ENCODE assay signal across 9 cellular contexts in genomic region chr20:709421-709820, GRCh38. TPM values are rescaled to one million over a fixed set of nuclear protein-coding genes. Genes with fewer than 3 reads are reported as not detected.
DNase-seq lines count a peak whose midpoint lies in the region; ATAC-seq and TF ChIP-seq lines count a peak whose summit lies in the region.
"Had no signal": no experiment of that assay in that cellular context is flagged by ENCODE, and none has a peak within 500 bp of the region (broad histone marks: within the 10 kb centered on the region; RNA-seq: fewer than 3 reads in every experiment).

No MANE protein-coding gene starts in this region.

- H3K36me3 ChIP-seq in HUES48 (ENCODE audit: control insufficient read depth, insufficient read depth, low read length) (no peaks in the 10 kb centered on the region), psoas muscle (ENCODE audit: insufficient read depth in 1 of 2, low read depth in 1 of 2) (no peaks in the 10 kb centered on the region)

- H3K27me3 ChIP-seq in HUES48 (ENCODE audit: control insufficient read depth, insufficient read depth, low read length) (peaks cover 19% of the 10 kb centered on the region), psoas muscle (ENCODE audit: insufficient read depth in 3 of 3, low read length in 2 of 3) (peaks cover 0 to 34% (median 9%) of the 10 kb centered on the region in 3 donors)

- H3K4me1 ChIP-seq in HUES48 (ENCODE audit: control insufficient read depth, insufficient read depth, low read length) (no peaks in the 10 kb centered on the region), psoas muscle (no peaks in the 10 kb centered on the region)

- DNase-seq in NCI-H748 treated with DMSO at 0.1 percent for 48 hours (lab: John Stamatoyannopoulos, UW), result peak; percentile 89
- no peak for DNase-seq in glutamatergic neuron
- DNase-seq in psoas muscle, result peak in 1 of 2 donors; percentile 34
- no peak for DNase-seq in stimulated activated CD4-positive, alpha-beta T cell treated with anti-CD3 and anti-CD28 coated beads, Interleukin-4, amount 100 ng/mL, for 1 hour
- DNase-seq: effector memory CD4-positive, alpha-beta T cell had no signal

- no peak overlapping the region for H3K27ac ChIP-seq in HUES48 (ENCODE audit: low read depth, low read length)
- no peak overlapping the region for H3K27ac ChIP-seq in psoas muscle

- H3K9me3 Mint-ChIP-seq in glutamatergic neuron (ENCODE audit: unreplicated experiment), result peaks cover 15% of the 10 kb centered on the region

- H3K36me3 Mint-ChIP-seq in glutamatergic neuron (ENCODE audit: unreplicated experiment), result peaks cover 16% of the 10 kb centered on the region

- peak overlapping the region; percentile 38 for H3K4me3 ChIP-seq in HUES48 (ENCODE audit: low read depth, low read length)
- peak overlapping the region; percentile 39 for H3K4me3 ChIP-seq in psoas muscle

- no peak overlapping the region for H3K9ac ChIP-seq in HUES48 (ENCODE audit: low read depth, low read length)

- peak overlapping the region; percentile 67 for H3K27ac Mint-ChIP-seq in glutamatergic neuron (ENCODE audit: unreplicated experiment)
- H3K27ac Mint-ChIP-seq: activated T-helper 2 cell treated with anti-CD3 and anti-CD28 coated beads, Interferon-gamma antibody, Interleukin-2, Interleukin-4, amounts not matched to agents 10 μg/mL and 5 μg/mL and 100 μg/mL, durations not matched to agents 14 hours and 24 hours and 36 hours had no signal

- peak overlapping the region; percentile 92 for H3K4me3 Mint-ChIP-seq in glutamatergic neuron (ENCODE audit: unreplicated experiment)

- H3K27me3 Mint-ChIP-seq in glutamatergic neuron (ENCODE audit: unreplicated experiment), result peaks cover 14% of the 10 kb centered on the region

- H3K9me3 ChIP-seq in HUES48 (ENCODE audit: control insufficient read depth, insufficient read depth, low read length), result peaks cover 6% of the 10 kb centered on the region
- H3K9me3 ChIP-seq in psoas muscle, result peaks cover 8% of the 10 kb centered on the region

- peaks cover 13% of the 10 kb centered on the region for H3K4me1 Mint-ChIP-seq in glutamatergic neuron (ENCODE audit: low read depth, unreplicated experiment)

- no peak for TF ChIP-seq CTCF in glutamatergic neuron (IDR thresholded peaks at IDR 0.05; ENCODE audit: partially characterized antibody, unreplicated experiment)
- TF ChIP-seq CTCF in psoas muscle (IDR thresholded peaks at IDR 0.05), result no peak

- 16 to 36% (median 28%) methylated on average over 18 to 20 of the region's 20 CpGs for WGBS in psoas muscle, 3 donors

- ATAC-seq in psoas muscle (no peak), HG02852 (IDR thresholded peaks at IDR 0.05; ENCODE audit: unreplicated experiment) (no peak), GM19452 (IDR thresholded peaks at IDR 0.05; ENCODE audit: unreplicated experiment) (no peak)

- intact Hi-C loops in psoas muscle (cut with DNase I), result no loop called here

RNA-seq across cellular contexts. Expression of gene SCRT2, which starts 33.8 kb away (rescaled TPM):
- total RNA-seq in glutamatergic neuron (ENCODE audit: unreplicated experiment) (28.0 TPM), psoas muscle (not detected)
- not detected for polyA plus RNA-seq in psoas muscle
- total RNA-seq: activated T-helper 2 cell treated with anti-CD3 and anti-CD28 coated beads, Interferon-gamma antibody, Interleukin-2, Interleukin-4, amounts not matched to agents 10 μg/mL and 5 μg/mL and 100 μg/mL, durations not matched to agents 14 hours and 24 hours and 36 hours had no signal

RNA-seq across cellular contexts. Expression of gene SRXN1, which starts 56.4 kb away (rescaled TPM):
- total RNA-seq in glutamatergic neuron (ENCODE audit: unreplicated experiment) (6.3 TPM), psoas muscle (100 to 1,000 TPM in 1 of 4 donors, 10 to 100 TPM in 3; 30.7 to 150 (median 57.0) TPM)
- 100 to 1,000 TPM in 2 of 3 donors, 10 to 100 TPM in 1; 37.9 to 172 (median 123) TPM for polyA plus RNA-seq in psoas muscle

RNA-seq across cellular contexts. Expression of gene SLC52A3, which starts 58.9 kb away (rescaled TPM):
- total RNA-seq in glutamatergic neuron (ENCODE audit: unreplicated experiment), result not detected
- total RNA-seq in psoas muscle, result 1 to 10 TPM in 1 of 4 donors, under 1 TPM in 3; 0.37 to 1.1 (median 0.87) TPM
- polyA plus RNA-seq in psoas muscle, result under 1 TPM; 0.32 to 0.62 (median 0.43) TPM
- total RNA-seq: activated T-helper 2 cell treated with anti-CD3 and anti-CD28 coated beads, Interferon-gamma antibody, Interleukin-2, Interleukin-4, amounts not matched to agents 10 μg/mL and 5 μg/mL and 100 μg/mL, durations not matched to agents 14 hours and 24 hours and 36 hours had no signal

Comparison
In these comparisons a context has a peak if more than half of its experiments do, and no peak if none do; other contexts are left out.
1. RNA of gene SCRT2, which starts 33.8 kb away (total RNA-seq): 28.0 TPM in glutamatergic neuron (single experiment); not detected in psoas muscle; every median in the first group is over 10 times any median in the second.